ENCODE assay signal across 22 cellular contexts in genomic region chr10:130430852-130431704, GRCh38.
"Had no signal": no experiment of that assay in that cellular context is flagged by ENCODE, and none has a peak within 500 bp of the region (broad histone marks: within the 10 kb centered on the region; RNA-seq: fewer than 3 reads in every experiment).

No MANE protein-coding gene starts in this region.

- H3K27me3 ChIP-seq: adrenal gland, SJCRH30 had no signal

- H3K4me1 Mint-ChIP-seq: activated CD4-positive, alpha-beta memory T cell treated with anti-CD3 and anti-CD28 coated beads, Interleukin-2, amount 10 ng/mL, durations not matched to agents 7 days and 5 days; activated CD4-positive, alpha-beta T cell treated with anti-CD3 and anti-CD28 coated beads for 36 hours; activated naive CD8-positive, alpha-beta T cell treated with anti-CD3 and anti-CD28 coated beads, Interleukin-2, amount 10 ng/mL, durations not matched to agents 7 days and 5 days had no signal

- H3K4me2 ChIP-seq: KMS-11, SK-N-SH had no signal

- DNase-seq: activated CD4-positive, alpha-beta memory T cell treated with anti-CD3 and anti-CD28 coated beads, Interleukin-2, amount 10 ng/mL, durations not matched to agents 7 days and 5 days; activated CD4-positive, alpha-beta T cell treated with anti-CD3 and anti-CD28 coated beads for 36 hours; activated CD4-positive, alpha-beta T cell treated with anti-CD3 and anti-CD28 coated beads, Interleukin-2, amount 50 U/mL, for 1 hour; activated naive CD4-positive, alpha-beta T cell treated with anti-CD3 and anti-CD28 coated beads, Interleukin-2, amount 50 U/mL, for 16 hours; activated naive CD8-positive, alpha-beta T cell treated with anti-CD3 and anti-CD28 coated beads, Interleukin-2, amount 10 ng/mL, durations not matched to agents 7 days and 5 days; activated T-cell treated with anti-CD3 and anti-CD28 coated beads, Interleukin-2, amount 50 U/mL, for 4 hours; anterior cingulate cortex; NCI-H1092; NCI-H1417; NCI-H1930; NCI-H2171; NCI-H2227 treated with DMSO at 0.1 percent for 48 hours; NCI-H526; NCI-H82; RPMI8226; SJCRH30; SK-N-SH; T-helper 1 cell; WERI-Rb-1 had no signal

- H3K9ac ChIP-seq: KMS-11, SK-N-SH had no signal

- H3K36me3 ChIP-seq: adrenal gland, SJCRH30, WERI-Rb-1 had no signal

- H3K27me3 Mint-ChIP-seq: activated CD4-positive, alpha-beta memory T cell treated with anti-CD3 and anti-CD28 coated beads, Interleukin-2, amount 10 ng/mL, durations not matched to agents 7 days and 5 days; activated CD4-positive, alpha-beta T cell treated with anti-CD3 and anti-CD28 coated beads for 36 hours; activated naive CD8-positive, alpha-beta T cell treated with anti-CD3 and anti-CD28 coated beads, Interleukin-2, amount 10 ng/mL, durations not matched to agents 7 days and 5 days had no signal

- H3K4me3 ChIP-seq: adrenal gland, SJCRH30 had no signal

- H3K9me3 Mint-ChIP-seq: activated CD4-positive, alpha-beta memory T cell treated with anti-CD3 and anti-CD28 coated beads, Interleukin-2, amount 10 ng/mL, durations not matched to agents 7 days and 5 days; activated naive CD8-positive, alpha-beta T cell treated with anti-CD3 and anti-CD28 coated beads, Interleukin-2, amount 10 ng/mL, durations not matched to agents 7 days and 5 days; activated T-cell treated with anti-CD3 and anti-CD28 coated beads, Interleukin-2, amount 50 U/mL, for 4 hours had no signal

- H3K27ac ChIP-seq: adrenal gland, KMS-11, SJCRH30, WERI-Rb-1 had no signal

- ATAC-seq: activated CD4-positive, alpha-beta T cell treated with anti-CD3 and anti-CD28 coated beads for 36 hours; activated T-cell treated with anti-CD3 and anti-CD28 coated beads, Interleukin-2, amount 50 U/mL, for 4 hours; Right ventricle myocardium inferior had no signal

- H3K9me3 ChIP-seq: adrenal gland, SJCRH30, SK-N-SH had no signal

- H3K27ac Mint-ChIP-seq: activated CD4-positive, alpha-beta memory T cell treated with anti-CD3 and anti-CD28 coated beads, Interleukin-2, amount 10 ng/mL, durations not matched to agents 7 days and 5 days; activated CD4-positive, alpha-beta T cell treated with anti-CD3 and anti-CD28 coated beads for 36 hours; activated naive CD8-positive, alpha-beta T cell treated with anti-CD3 and anti-CD28 coated beads, Interleukin-2, amount 10 ng/mL, durations not matched to agents 7 days and 5 days had no signal

- H3K4me1 ChIP-seq: adrenal gland, SJCRH30 had no signal

- H3K36me3 Mint-ChIP-seq: activated naive CD8-positive, alpha-beta T cell treated with anti-CD3 and anti-CD28 coated beads, Interleukin-2, amount 10 ng/mL, durations not matched to agents 7 days and 5 days had no signal

- H3K4me3 Mint-ChIP-seq: activated CD4-positive, alpha-beta memory T cell treated with anti-CD3 and anti-CD28 coated beads, Interleukin-2, amount 10 ng/mL, durations not matched to agents 7 days and 5 days; activated CD4-positive, alpha-beta T cell treated with anti-CD3 and anti-CD28 coated beads for 36 hours; activated naive CD8-positive, alpha-beta T cell treated with anti-CD3 and anti-CD28 coated beads, Interleukin-2, amount 10 ng/mL, durations not matched to agents 7 days and 5 days; activated T-cell treated with anti-CD3 and anti-CD28 coated beads, Interleukin-2, amount 50 U/mL, for 4 hours had no signal
